24 cellular contexts compared by ENCODE assay signal in genomic region chr12:26741828-26742227, GRCh38.
A peak's percentile ranks its signal among the peaks of the same experiment; 100 is the strongest.
DNase-seq lines count a peak whose midpoint lies in the region; ATAC-seq, FAIRE-seq and TF ChIP-seq lines count a peak whose summit lies in the region.
"Had no signal": no experiment of that assay in that cellular context is flagged by ENCODE, and none has a peak within 500 bp of the region (broad histone marks: within the 10 kb centered on the region; RNA-seq: fewer than 3 reads in every experiment).

No MANE protein-coding gene starts in this region.

- intact Hi-C loops in left colon (cut with DNase I, micrococcal nuclease): no loop called here

- peak; percentile 36 for ATAC-seq in left colon
- ATAC-seq in stimulated activated memory B cell treated with anti-CD40 and anti-IgM and Interleukin-4, amounts not matched to agents 10 μg/mL and 1 μg/mL and 100 μg/mL, for 72 hours: no peak
- ATAC-seq: A549; HCT116; naive thymus-derived CD4-positive, alpha-beta T cell; stimulated activated naive CD8-positive, alpha-beta T cell treated with anti-CD3 and anti-CD28 coated beads, Interleukin-15, amount 100 ng/mL, for 72 hours had no signal

- peak overlapping the region; percentile 35 for H3K27ac Mint-ChIP-seq in stimulated activated memory B cell treated with anti-CD40 and anti-IgM and Interleukin-4, amounts not matched to agents 10 μg/mL and 1 μg/mL and 100 μg/mL, for 72 hours
- H3K27ac Mint-ChIP-seq: activated CD4-positive, alpha-beta T cell treated with anti-CD3 and anti-CD28 coated beads, Interleukin-2, amount 10 ng/mL, durations not matched to agents 7 days and 5 days had no signal

- H3K36me3 ChIP-seq in WERI-Rb-1 (no peaks in the 10 kb centered on the region), MG63 (no peaks in the 10 kb centered on the region)
- H3K36me3 ChIP-seq in effector memory CD4-positive, alpha-beta T cell (ENCODE audit: control insufficient read depth, insufficient read depth, low read length): no peaks in the 10 kb centered on the region
- H3K36me3 ChIP-seq: esophagus muscularis mucosa had no signal

- no peaks in the 10 kb centered on the region for H3K27me3 ChIP-seq in WERI-Rb-1 (ENCODE audit: insufficient read depth, low read depth, severe bottlenecking)
- no peaks in the 10 kb centered on the region for H3K27me3 ChIP-seq in effector memory CD4-positive, alpha-beta T cell (replicated peaks; ENCODE audit: control insufficient read depth, insufficient read depth, low read length, poor library complexity, severe bottlenecking)
- no peaks in the 10 kb centered on the region for H3K27me3 ChIP-seq in MG63
- H3K27me3 ChIP-seq: esophagus muscularis mucosa had no signal

- H3K4me1 Mint-ChIP-seq in stimulated activated memory B cell treated with anti-CD40 and anti-IgM and Interleukin-4, amounts not matched to agents 10 μg/mL and 1 μg/mL and 100 μg/mL, for 72 hours: peaks cover 47% of the 10 kb centered on the region

- peak overlapping the region; percentile 88 for H3K27ac ChIP-seq in WERI-Rb-1
- no peak overlapping the region for H3K27ac ChIP-seq in effector memory CD4-positive, alpha-beta T cell (ENCODE audit: insufficient read depth, low read length, poor library complexity, severe bottlenecking)
- H3K27ac ChIP-seq: A549 had no signal

- FAIRE-seq in HTR-8/SVneo (lab: Jason Lieb, UNC): no peak
- FAIRE-seq: TTC549, urothelium cell line had no signal

- H3K36me3 Mint-ChIP-seq in stimulated activated memory B cell treated with anti-CD40 and anti-IgM and Interleukin-4, amounts not matched to agents 10 μg/mL and 1 μg/mL and 100 μg/mL, for 72 hours: peaks cover 54% of the 10 kb centered on the region

- H3K4me1 ChIP-seq in effector memory CD4-positive, alpha-beta T cell (ENCODE audit: control insufficient read depth, insufficient read depth, low read length, poor library complexity, severe bottlenecking): no peaks in the 10 kb centered on the region

- H3K9me3 Mint-ChIP-seq in stimulated activated memory B cell treated with anti-CD40 and anti-IgM and Interleukin-4, amounts not matched to agents 10 μg/mL and 1 μg/mL and 100 μg/mL, for 72 hours: peaks cover 16% of the 10 kb centered on the region

- H3K27me3 Mint-ChIP-seq in stimulated activated memory B cell treated with anti-CD40 and anti-IgM and Interleukin-4, amounts not matched to agents 10 μg/mL and 1 μg/mL and 100 μg/mL, for 72 hours: no peaks in the 10 kb centered on the region
- H3K27me3 Mint-ChIP-seq: activated CD4-positive, alpha-beta T cell treated with anti-CD3 and anti-CD28 coated beads, Interleukin-2, amount 10 ng/mL, durations not matched to agents 7 days and 5 days; IgD-negative memory B cell; naive thymus-derived CD4-positive, alpha-beta T cell; stimulated activated naive CD8-positive, alpha-beta T cell treated with anti-CD3 and anti-CD28 coated beads, Interleukin-15, amount 100 ng/mL, for 72 hours had no signal

- DNase-seq in NCI-H510A treated with DMSO at 0.1 percent for 48 hours (lab: John Stamatoyannopoulos, UW) (peak; percentile 41), NCI-H510A (lab: John Stamatoyannopoulos, UW) (no peak), WERI-Rb-1 (peak; percentile 9), left colon (no peak), HTR-8/SVneo (ENCODE audit: insufficient read length, low spot score) (no peak), MG63 (no peak)
- DNase-seq in effector memory CD4-positive, alpha-beta T cell: no peak
- DNase-seq: activated CD4-positive, alpha-beta T cell treated with anti-CD3 and anti-CD28 coated beads, Interleukin-2, amount 10 ng/mL, durations not matched to agents 7 days and 5 days; activated CD8-positive, alpha-beta memory T cell treated with anti-CD3 and anti-CD28 coated beads, Interleukin-2, amount 50 U/mL, for 48 hours; activated effector memory CD4-positive, alpha-beta T cell treated with Interleukin-2 at 50 U/mL for 16 hours; C1 segment of cervical spinal cord; DMS 273 treated with DMSO at 0.1 percent for 48 hours; left ventricle myocardium superior; naive thymus-derived CD4-positive, alpha-beta T cell; NCI-H187 treated with DMSO at 0.1 percent for 48 hours; NCI-H446; stimulated activated naive CD8-positive, alpha-beta T cell treated with anti-CD3 and anti-CD28 coated beads, Interleukin-15, amount 100 ng/mL, for 72 hours had no signal

- H3K9me3 ChIP-seq in WERI-Rb-1 (ENCODE audit: severe bottlenecking) (peaks cover 4% of the 10 kb centered on the region), MG63 (peaks cover 7% of the 10 kb centered on the region; the same call in 1 of the 2 replicates)
- peaks cover 12% of the 10 kb centered on the region for H3K9me3 ChIP-seq in effector memory CD4-positive, alpha-beta T cell (ENCODE audit: control insufficient read depth, low read length)

- no peak for TF ChIP-seq CTCF in WERI-Rb-1 (IDR thresholded peaks at IDR 0.05; ENCODE audit: low read depth, low read length)

- peak overlapping the region; percentile 28 for H3K4me3 ChIP-seq in WERI-Rb-1 (ENCODE audit: low read depth, low read length)
- H3K4me3 ChIP-seq in effector memory CD4-positive, alpha-beta T cell (ENCODE audit: insufficient read depth, low read depth, low read length, poor library complexity, severe bottlenecking): no peak overlapping the region
- no peak overlapping the region for H3K4me3 ChIP-seq in MG63
- H3K4me3 ChIP-seq: A549, esophagus muscularis mucosa had no signal

- no peak overlapping the region for H3K4me3 Mint-ChIP-seq in stimulated activated memory B cell treated with anti-CD40 and anti-IgM and Interleukin-4, amounts not matched to agents 10 μg/mL and 1 μg/mL and 100 μg/mL, for 72 hours
- H3K4me3 Mint-ChIP-seq: activated CD4-positive, alpha-beta T cell treated with anti-CD3 and anti-CD28 coated beads, Interleukin-2, amount 10 ng/mL, durations not matched to agents 7 days and 5 days; IgD-negative memory B cell; naive thymus-derived CD4-positive, alpha-beta T cell; stimulated activated naive CD8-positive, alpha-beta T cell treated with anti-CD3 and anti-CD28 coated beads, Interleukin-15, amount 100 ng/mL, for 72 hours had no signal

Comparison
In these comparisons a context has a peak if more than half of its experiments do, and no peak if none do; other contexts are left out.
1. DNase-seq: peak in NCI-H510A treated with DMSO at 0.1 percent for 48 hours (single experiment) and WERI-Rb-1 (single experiment); none in NCI-H510A (single experiment), left colon (0 of 2), HTR-8/SVneo (single experiment), effector memory CD4-positive, alpha-beta T cell (0 of 3) and MG63 (single experiment).